Comparison of ENCODE assay signal across 1 cellular context in genomic region chr11:59107721-59108120, GRCh38.
TF ChIP-seq lines count a peak whose summit lies in the region.

No MANE protein-coding gene starts in this region.

TF ChIP-seq in GM12878, 131 proteins besides CTCF, POLR2A, EP300 and RAD21 (continued from another document):
- TF ChIP-seq MXI1 (IDR thresholded peaks at IDR 0.05; ENCODE audit: low read depth, low read length) (0 out of 2 replicates have a peak, but pooled peaks have one; percentile 18), CREM (IDR thresholded peaks at IDR 0.05; ENCODE audit: low read depth) (0 out of 2 replicates have a peak, but pooled peaks have one; percentile 11), ATF7 (IDR thresholded peaks at IDR 0.05; ENCODE audit: low read depth) (0 out of 2 replicates have a peak, but pooled peaks have one; percentile 13)
